ENCODE assay signal across 25 cellular contexts in the genomic region with DNA sequence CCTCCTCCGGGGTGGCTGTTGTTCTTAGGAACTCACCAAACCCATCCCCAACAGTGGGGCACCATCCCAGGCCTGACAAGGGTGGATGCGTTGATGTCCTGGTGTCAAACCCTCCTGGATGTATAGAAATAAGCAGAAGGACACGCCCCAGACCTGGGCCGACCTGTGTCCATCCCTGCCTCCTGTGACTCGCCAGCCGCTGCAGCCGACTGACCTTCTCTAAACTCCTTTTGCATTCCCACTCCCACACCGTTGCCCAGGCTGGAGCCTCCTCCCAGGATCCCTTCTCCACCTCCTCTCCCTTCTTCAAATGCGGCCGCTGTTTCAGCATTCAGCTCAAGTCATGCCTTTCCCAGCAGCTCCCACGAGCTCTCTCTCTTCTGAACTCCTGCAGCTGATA.
DNase-seq lines count a peak whose midpoint lies in the region; ATAC-seq and TF ChIP-seq lines count a peak whose summit lies in the region.
"Had no signal": no experiment of that assay in that cellular context is flagged by ENCODE, and none has a peak within 500 bp of the region (broad histone marks: within the 10 kb centered on the region; RNA-seq: fewer than 3 reads in every experiment).

No MANE protein-coding gene starts in this region.

- no peaks in the 10 kb centered on the region for H3K9me3 Mint-ChIP-seq in activated naive CD8-positive, alpha-beta T cell treated with anti-CD3 and anti-CD28 coated beads, Interleukin-2, amount 10 ng/mL, durations not matched to agents 7 days and 5 days
- no peaks in the 10 kb centered on the region for H3K9me3 Mint-ChIP-seq in activated naive CD8-positive, alpha-beta T cell treated with anti-CD3 and anti-CD28 coated beads, Interleukin-2, amount 50 U/mL, for 24 hours
- no peaks in the 10 kb centered on the region for H3K9me3 Mint-ChIP-seq in neural crest cell
- H3K9me3 Mint-ChIP-seq: CD4-positive, alpha-beta T cell; naive B cell; stimulated activated naive CD8-positive, alpha-beta T cell treated with anti-CD3 and anti-CD28 coated beads, Interleukin-15, Interleukin-2, amounts not matched to agents 100 ng/mL and 50 ng/mL, for 24 hours had no signal

- H3K4me3 Mint-ChIP-seq in activated naive CD8-positive, alpha-beta T cell treated with anti-CD3 and anti-CD28 coated beads, Interleukin-2, amount 10 ng/mL, durations not matched to agents 7 days and 5 days = no peak overlapping the region
- H3K4me3 Mint-ChIP-seq in activated naive CD8-positive, alpha-beta T cell treated with anti-CD3 and anti-CD28 coated beads, Interleukin-2, amount 50 U/mL, for 24 hours = no peak overlapping the region
- peak overlapping the region; percentile 25 for H3K4me3 Mint-ChIP-seq in neural crest cell
- H3K4me3 Mint-ChIP-seq: CD4-positive, alpha-beta T cell; stimulated activated naive CD8-positive, alpha-beta T cell treated with anti-CD3 and anti-CD28 coated beads, Interleukin-15, Interleukin-2, amounts not matched to agents 100 ng/mL and 50 ng/mL, for 24 hours had no signal

- peak; percentile 18 for DNase-seq in activated naive CD8-positive, alpha-beta T cell treated with anti-CD3 and anti-CD28 coated beads, Interleukin-2, amount 10 ng/mL, durations not matched to agents 7 days and 5 days
- no peak for DNase-seq in activated naive CD8-positive, alpha-beta T cell treated with anti-CD3 and anti-CD28 coated beads, Interleukin-2, amount 50 U/mL, for 24 hours
- DNase-seq in ecto neural progenitor cell (ENCODE audit: low spot score) (peak; percentile 44), neural crest cell (ENCODE audit: low read depth, low spot score) (no peak), NCI-H69 (lab: John Stamatoyannopoulos, UW) (no peak), esophagus squamous epithelium (lab: John Stamatoyannopoulos, UW) (no peak)
- DNase-seq: activated CD4-positive, alpha-beta T cell treated with anti-CD3 and anti-CD28 coated beads, Interleukin-2, amount 50 U/mL, for 4 hours; activated naive CD4-positive, alpha-beta T cell treated with anti-CD3 and anti-CD28 coated beads, Interleukin-2, amount 50 U/mL, for 16 hours; effector CD8-positive, alpha-beta T cell; erythroblast; islet precursor cell; midbrain; naive B cell; NCI-H446 treated with DMSO at 0.1 percent for 48 hours; NCI-H82; SHP77; stimulated activated CD8-positive, alpha-beta memory T cell treated with anti-CD3 and anti-CD28 coated beads, Interleukin-4, amount 100 ng/mL, for 48 hours; transverse colon had no signal

- H3K4me3 ChIP-seq in esophagus squamous epithelium = no peak overlapping the region
- H3K4me3 ChIP-seq: breast epithelium, Peyer's patch, transverse colon had no signal

- WGBS in esophagus squamous epithelium, 2 donors = 90 to 91% methylated on average over 7 to 11 of the region's 11 CpGs

- H3K27ac Mint-ChIP-seq in activated naive CD8-positive, alpha-beta T cell treated with anti-CD3 and anti-CD28 coated beads, Interleukin-2, amount 10 ng/mL, durations not matched to agents 7 days and 5 days = no peak overlapping the region
- no peak overlapping the region for H3K27ac Mint-ChIP-seq in activated naive CD8-positive, alpha-beta T cell treated with anti-CD3 and anti-CD28 coated beads, Interleukin-2, amount 50 U/mL, for 24 hours
- H3K27ac Mint-ChIP-seq in neural crest cell (ENCODE audit: unreplicated experiment) = no peak overlapping the region
- H3K27ac Mint-ChIP-seq: CD4-positive, alpha-beta T cell; stimulated activated naive CD8-positive, alpha-beta T cell treated with anti-CD3 and anti-CD28 coated beads, Interleukin-15, Interleukin-2, amounts not matched to agents 100 ng/mL and 50 ng/mL, for 24 hours had no signal

- H3K27me3 Mint-ChIP-seq in activated naive CD8-positive, alpha-beta T cell treated with anti-CD3 and anti-CD28 coated beads, Interleukin-2, amount 10 ng/mL, durations not matched to agents 7 days and 5 days = no peaks in the 10 kb centered on the region
- no peaks in the 10 kb centered on the region for H3K27me3 Mint-ChIP-seq in activated naive CD8-positive, alpha-beta T cell treated with anti-CD3 and anti-CD28 coated beads, Interleukin-2, amount 50 U/mL, for 24 hours
- H3K27me3 Mint-ChIP-seq in neural crest cell (ENCODE audit: low read depth) = no peaks in the 10 kb centered on the region
- H3K27me3 Mint-ChIP-seq: CD4-positive, alpha-beta T cell; stimulated activated naive CD8-positive, alpha-beta T cell treated with anti-CD3 and anti-CD28 coated beads, Interleukin-15, Interleukin-2, amounts not matched to agents 100 ng/mL and 50 ng/mL, for 24 hours had no signal

- no peak for TF ChIP-seq POLR2A in esophagus squamous epithelium (IDR thresholded peaks at IDR 0.05)

- no peak for TF ChIP-seq CTCF in neural crest cell (conservative IDR thresholded peaks at IDR 0.05)
- no peak for TF ChIP-seq CTCF in esophagus squamous epithelium (IDR thresholded peaks at IDR 0.05)

- intact Hi-C loops in esophagus squamous epithelium (cut with DNase I) = no loop called here

- no peaks in the 10 kb centered on the region for H3K36me3 ChIP-seq in esophagus squamous epithelium
- H3K36me3 ChIP-seq: breast epithelium, Peyer's patch, transverse colon had no signal

- H3K9me3 ChIP-seq in esophagus squamous epithelium = no peaks in the 10 kb centered on the region
- H3K9me3 ChIP-seq: breast epithelium, Peyer's patch, transverse colon had no signal

- no peaks in the 10 kb centered on the region for H3K4me1 ChIP-seq in esophagus squamous epithelium
- H3K4me1 ChIP-seq: breast epithelium, Peyer's patch, transverse colon had no signal

- no peaks in the 10 kb centered on the region for H3K36me3 Mint-ChIP-seq in activated naive CD8-positive, alpha-beta T cell treated with anti-CD3 and anti-CD28 coated beads, Interleukin-2, amount 10 ng/mL, durations not matched to agents 7 days and 5 days
- H3K36me3 Mint-ChIP-seq in activated naive CD8-positive, alpha-beta T cell treated with anti-CD3 and anti-CD28 coated beads, Interleukin-2, amount 50 U/mL, for 24 hours (ENCODE audit: low read depth) = no peaks in the 10 kb centered on the region
- H3K36me3 Mint-ChIP-seq in neural crest cell (ENCODE audit: low read depth) = no peaks in the 10 kb centered on the region
- H3K36me3 Mint-ChIP-seq: naive B cell had no signal

- H3K4me1 Mint-ChIP-seq in activated naive CD8-positive, alpha-beta T cell treated with anti-CD3 and anti-CD28 coated beads, Interleukin-2, amount 10 ng/mL, durations not matched to agents 7 days and 5 days = no peaks in the 10 kb centered on the region
- no peaks in the 10 kb centered on the region for H3K4me1 Mint-ChIP-seq in activated naive CD8-positive, alpha-beta T cell treated with anti-CD3 and anti-CD28 coated beads, Interleukin-2, amount 50 U/mL, for 24 hours
- H3K4me1 Mint-ChIP-seq in neural crest cell = peaks cover 14% of the 10 kb centered on the region
- H3K4me1 Mint-ChIP-seq: naive B cell had no signal

- H3K27me3 ChIP-seq in esophagus squamous epithelium = no peaks in the 10 kb centered on the region
- H3K27me3 ChIP-seq: breast epithelium, Peyer's patch, transverse colon had no signal

- H3K27ac ChIP-seq in esophagus squamous epithelium = no peak overlapping the region
- H3K27ac ChIP-seq: breast epithelium, Peyer's patch, transverse colon had no signal

- no peak for ATAC-seq in activated naive CD8-positive, alpha-beta T cell treated with anti-CD3 and anti-CD28 coated beads, Interleukin-2, amount 10 ng/mL, durations not matched to agents 7 days and 5 days (ENCODE audit: low read depth)
- ATAC-seq in activated naive CD8-positive, alpha-beta T cell treated with anti-CD3 and anti-CD28 coated beads, Interleukin-2, amount 50 U/mL, for 24 hours = no peak
- ATAC-seq in GM21515 (IDR thresholded peaks at IDR 0.05; ENCODE audit: unreplicated experiment) = no peak
- ATAC-seq in HG02981 (IDR thresholded peaks at IDR 0.05; ENCODE audit: unreplicated experiment) = no peak
- ATAC-seq: activated CD4-positive, CD25-positive, alpha-beta regulatory T cell treated with anti-CD3 and anti-CD28 coated beads, Interleukin-2, amount 50 U/mL, for 24 hours had no signal

- POLR2A ChIA-PET in activated naive CD8-positive, alpha-beta T cell treated with anti-CD3 and anti-CD28 coated beads, Interleukin-2, amount 10 ng/mL, durations not matched to agents 7 days and 5 days (lab: Charles Lee) = interaction anchor here (0.7 kb wide), 1 partner anchor 14 kb away, joined by 3 read pairs; no protein-coding TSS in a partner anchor

Comparison
In these comparisons a context has a peak if more than half of its experiments do, and no peak if none do; other contexts are left out.
1. DNase-seq: peak in activated naive CD8-positive, alpha-beta T cell treated with anti-CD3 and anti-CD28 coated beads, Interleukin-2, amount 10 ng/mL, durations not matched to agents 7 days and 5 days (single experiment) and ecto neural progenitor cell (single experiment); none in activated naive CD8-positive, alpha-beta T cell treated with anti-CD3 and anti-CD28 coated beads, Interleukin-2, amount 50 U/mL, for 24 hours (single experiment), neural crest cell (single experiment), NCI-H69 (single experiment) and esophagus squamous epithelium (single experiment).